In genomic region chr6:25337004-25337403, GRCh38 we compare ENCODE assay signal across 28 cellular contexts. TPM values are rescaled to one million over a fixed set of nuclear protein-coding genes. Genes with fewer than 3 reads are reported as not detected.
DNase-seq lines count a peak whose midpoint lies in the region; ATAC-seq and TF ChIP-seq lines count a peak whose summit lies in the region.
"Had no signal": no experiment of that assay in that cellular context is flagged by ENCODE, and none has a peak within 500 bp of the region (broad histone marks: within the 10 kb centered on the region; RNA-seq: fewer than 3 reads in every experiment).

No MANE protein-coding gene starts in this region.

- no peaks in the 10 kb centered on the region for H3K9me3 ChIP-seq in adipocyte (ENCODE audit: control insufficient read depth, low read length)
- H3K9me3 ChIP-seq: ascending aorta, gastroesophageal sphincter, suprapubic skin had no signal

- DNase-seq in HCEC 1CT (peak; percentile 22), adipocyte (ENCODE audit: low read depth) (peak; percentile 47), fibroblast of pulmonary artery (ENCODE audit: low read depth) (peak; percentile 35), renal cortical epithelial cell (ENCODE audit: low read depth) (peak; percentile 80), NCI-H524 (lab: John Stamatoyannopoulos, UW) (no peak)
- DNase-seq: activated CD4-positive, alpha-beta T cell treated with anti-CD3 and anti-CD28 coated beads for 36 hours; activated CD8-positive, alpha-beta T cell treated with anti-CD3 and anti-CD28 coated beads, Interleukin-2, amount 10 ng/mL, durations not matched to agents 7 days and 5 days; activated naive CD8-positive, alpha-beta T cell treated with anti-CD3 and anti-CD28 coated beads for 36 hours; AML-193; CD4-positive, CD25-positive, alpha-beta regulatory T cell; central memory CD4-positive, alpha-beta T cell; DND-41; hippocampal formation; MM.1S; NCI-H526; PC-9; retina; stimulated activated naive CD4-positive, alpha-beta T cell treated with Interleukin-2 at 50 U/mL for 16 hours; T-helper 17 cell had no signal

- no peak for TF ChIP-seq CTCF in fibroblast of pulmonary artery (IDR thresholded peaks at IDR 0.05; ENCODE audit: low read length, missing control alignments)

- no peak for ATAC-seq in HG03354 (IDR thresholded peaks at IDR 0.05; ENCODE audit: poor library complexity, severe bottlenecking, unreplicated experiment)
- no peak for ATAC-seq in HG02678 (IDR thresholded peaks at IDR 0.05; ENCODE audit: unreplicated experiment)
- ATAC-seq: activated CD4-positive, alpha-beta T cell treated with anti-CD3 and anti-CD28 coated beads for 36 hours; activated CD8-positive, alpha-beta T cell treated with anti-CD3 and anti-CD28 coated beads, Interleukin-2, amount 10 ng/mL, durations not matched to agents 7 days and 5 days; esophagus mucosa; gastroesophageal sphincter; Right ventricle myocardium inferior; T-helper 17 cell had no signal

- no peak overlapping the region for H3K9ac ChIP-seq in adipocyte (ENCODE audit: low read length)
- H3K9ac ChIP-seq: KMS-11 had no signal

- no peaks in the 10 kb centered on the region for H3K36me3 ChIP-seq in adipocyte (ENCODE audit: control insufficient read depth, insufficient read depth, low read length, severe bottlenecking)
- H3K36me3 ChIP-seq: ascending aorta, gastroesophageal sphincter, suprapubic skin had no signal

- H3K4me3 ChIP-seq in adipocyte (ENCODE audit: low read length): no peak overlapping the region
- H3K4me3 ChIP-seq in fibroblast of pulmonary artery (replicated peaks; ENCODE audit: low read depth, low read length): no peak overlapping the region
- H3K4me3 ChIP-seq: ascending aorta, gastroesophageal sphincter, PC-9, smooth muscle cell, suprapubic skin had no signal

- H3K4me1 ChIP-seq in adipocyte (ENCODE audit: control insufficient read depth, insufficient read depth, low read length): peaks cover 16% of the 10 kb centered on the region

- no peaks in the 10 kb centered on the region for H3K27me3 ChIP-seq in adipocyte (replicated peaks; ENCODE audit: control insufficient read depth, insufficient read depth, low read length)
- H3K27me3 ChIP-seq: ascending aorta, gastroesophageal sphincter, suprapubic skin had no signal

RNA-seq across cellular contexts. Expression of gene CARMIL1, which starts 57.8 kb away (rescaled TPM):
- total RNA-seq in renal cortical epithelial cell: 37.0 and 55.7 TPM in 2 replicates

Comparison
In these comparisons a context has a peak if more than half of its experiments do, and no peak if none do; other contexts are left out.
1. DNase-seq: peak in HCEC 1CT (single experiment), adipocyte (single experiment), fibroblast of pulmonary artery (single experiment) and renal cortical epithelial cell (single experiment); none in NCI-H524 (0 of 2).